In the genomic region with DNA sequence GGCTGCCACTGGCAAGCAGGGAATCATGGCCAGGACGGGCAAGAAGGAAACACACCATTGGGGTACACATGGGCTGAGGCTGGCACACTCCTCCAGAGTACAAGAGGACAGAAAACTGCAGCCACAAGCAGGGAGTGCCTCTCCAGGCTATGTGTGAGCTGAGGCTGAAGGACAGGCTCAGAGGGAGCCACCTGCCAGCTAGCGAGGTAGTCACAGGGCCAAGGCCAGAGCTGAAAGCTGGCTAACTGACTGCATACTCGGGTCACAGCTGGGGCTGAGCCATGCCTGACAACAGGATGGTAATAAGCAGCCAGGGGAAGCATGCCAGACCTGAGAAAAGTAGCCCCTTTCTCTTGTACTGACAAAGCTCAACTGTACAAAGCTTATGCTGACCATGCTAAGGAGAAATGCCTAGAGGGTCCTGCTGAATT, we compare ENCODE assay signal across 9 cellular contexts. TPM values are rescaled to one million over a fixed set of nuclear protein-coding genes. Genes with fewer than 3 reads are reported as not detected.
DNase-seq lines count a peak whose midpoint lies in the region; ATAC-seq and TF ChIP-seq lines count a peak whose summit lies in the region.
"Had no signal": no experiment of that assay in that cellular context is flagged by ENCODE, and none has a peak within 500 bp of the region (broad histone marks: within the 10 kb centered on the region; RNA-seq: fewer than 3 reads in every experiment).

No MANE protein-coding gene starts in this region.

- no peak overlapping the region for H3K4me2 ChIP-seq in MM.1S (ENCODE audit: low read depth, low read length)

- no peaks in the 10 kb centered on the region for H3K9me3 ChIP-seq in CD4-positive, alpha-beta T cell (ENCODE audit: control insufficient read depth, low read length)
- H3K9me3 ChIP-seq in MM.1S (replicated peaks; ENCODE audit: insufficient read depth, low read length) (no peaks in the 10 kb centered on the region), Caco-2 (no peaks in the 10 kb centered on the region)
- H3K9me3 ChIP-seq: ovary had no signal

- H3K27me3 Mint-ChIP-seq in CD4-positive, alpha-beta T cell: no peaks in the 10 kb centered on the region
- no peaks in the 10 kb centered on the region for H3K27me3 Mint-ChIP-seq in neural crest cell (ENCODE audit: low read depth)
- no peaks in the 10 kb centered on the region for H3K27me3 Mint-ChIP-seq in Caco-2 (ENCODE audit: insufficient read depth, unreplicated experiment)

- TF ChIP-seq CTCF in CD4-positive, alpha-beta T cell (IDR thresholded peaks at IDR 0.05): no peak
- TF ChIP-seq CTCF in MM.1S (IDR thresholded peaks at IDR 0.05; ENCODE audit: low read length): no peak
- TF ChIP-seq CTCF in neural crest cell (conservative IDR thresholded peaks at IDR 0.05): no peak
- TF ChIP-seq CTCF in Caco-2 (IDR thresholded peaks at IDR 0.05; ENCODE audit: insufficient read depth in 1 of 2, low read depth in 1 of 2, low read length in 1 of 2, severe bottlenecking in 1 of 2, unreplicated experiment in 1 of 2): no peak

- no peak overlapping the region for H3K4me3 ChIP-seq in MM.1S (ENCODE audit: low read length)
- no peak overlapping the region for H3K4me3 ChIP-seq in Caco-2 (ENCODE audit: low read depth, low read length)
- H3K4me3 ChIP-seq: ovary had no signal

- no peaks in the 10 kb centered on the region for H3K27me3 ChIP-seq in CD4-positive, alpha-beta T cell (ENCODE audit: control insufficient read depth, insufficient read depth, low read length)
- H3K27me3 ChIP-seq in MM.1S (replicated peaks; ENCODE audit: insufficient read depth, low read length): no peaks in the 10 kb centered on the region
- H3K27me3 ChIP-seq in Caco-2 (replicated peaks; ENCODE audit: control insufficient read depth, insufficient read depth, low read length): no peaks in the 10 kb centered on the region
- H3K27me3 ChIP-seq: ovary had no signal

- no peaks in the 10 kb centered on the region for H3K9me2 ChIP-seq in MM.1S (replicated peaks; ENCODE audit: insufficient read depth, low read length)

- no peak for DNase-seq in CD4-positive, alpha-beta T cell
- DNase-seq in MM.1S (peak; percentile 22), neural crest cell (ENCODE audit: low read depth, low spot score) (no peak), Caco-2 (no peak), HCEC 1CT (no peak), AML-193 (lab: John Stamatoyannopoulos, UW) (no peak)
- DNase-seq in activated naive CD4-positive, alpha-beta T cell (lab: John Stamatoyannopoulos, UW): no peak

- H3K9me3 Mint-ChIP-seq in CD4-positive, alpha-beta T cell: no peaks in the 10 kb centered on the region
- no peaks in the 10 kb centered on the region for H3K9me3 Mint-ChIP-seq in neural crest cell
- no peaks in the 10 kb centered on the region for H3K9me3 Mint-ChIP-seq in Caco-2 (ENCODE audit: unreplicated experiment)

- intact Hi-C loops in CD4-positive, alpha-beta T cell (cut with DNase I, micrococcal nuclease): loop anchor here (2.0 to 5.0 kb wide), 3 partner anchors 72 to 1277 kb away; partner anchors contain the start of gene ARHGAP12 (in 1 of the 2)
- intact Hi-C loops in Caco-2 (cut with micrococcal nuclease; ENCODE audit: unreplicated experiment): loop anchor here (2.0 kb wide), 2 partner anchors 41 to 203 kb away; no protein-coding TSS in a partner anchor

- no peaks in the 10 kb centered on the region; the same call in 1 of the 2 replicates for H3K36me3 ChIP-seq in MM.1S (replicated peaks; ENCODE audit: insufficient read depth, low read length)
- peaks cover 1% of the 10 kb centered on the region for H3K36me3 ChIP-seq in Caco-2 (ENCODE audit: control insufficient read depth, insufficient read depth, low read length)
- H3K36me3 ChIP-seq: ovary had no signal

- BruUV-seq in Caco-2 (replicated peaks; lab: Mats Ljungman, UMichigan): no TSS peak

- H3K4me3 Mint-ChIP-seq in CD4-positive, alpha-beta T cell: no peak overlapping the region
- H3K4me3 Mint-ChIP-seq in neural crest cell (peak overlapping the region; percentile 10), Caco-2 (ENCODE audit: unreplicated experiment) (no peak overlapping the region)

- H3K79me2 ChIP-seq in MM.1S (ENCODE audit: low read length): no peaks in the 10 kb centered on the region

- H4K20me1 ChIP-seq in MM.1S (ENCODE audit: insufficient read depth, low read length): no peaks in the 10 kb centered on the region

- H3K27ac Mint-ChIP-seq in CD4-positive, alpha-beta T cell: peak overlapping the region; percentile 58
- H3K27ac Mint-ChIP-seq in neural crest cell (ENCODE audit: unreplicated experiment) (peak overlapping the region; percentile 58), Caco-2 (ENCODE audit: unreplicated experiment) (no peak overlapping the region)

- H2AFZ ChIP-seq in MM.1S (ENCODE audit: low read length): no peak overlapping the region

- ATAC-seq in CD4-positive, alpha-beta T cell (ENCODE audit: poor library complexity): no peak
- peak; percentile 55 for ATAC-seq in esophagus mucosa

- peaks cover 8% of the 10 kb centered on the region; the same call in 1 of the 2 replicates for H3F3A ChIP-seq in MM.1S (ENCODE audit: insufficient read depth, low read length)

- no peak overlapping the region for H3K9ac ChIP-seq in MM.1S (ENCODE audit: low read length)

- H3K4me1 Mint-ChIP-seq in CD4-positive, alpha-beta T cell (ENCODE audit: low read depth): peaks cover 16% of the 10 kb centered on the region
- peaks cover 49% of the 10 kb centered on the region for H3K4me1 Mint-ChIP-seq in neural crest cell
- peaks cover 21% of the 10 kb centered on the region for H3K4me1 Mint-ChIP-seq in Caco-2 (ENCODE audit: low read depth, unreplicated experiment)

- POLR2A ChIA-PET in CD4-positive, alpha-beta T cell (lab: Charles Lee): interaction anchor here (0.6 to 3.7 kb wide), 4 partner anchors 71 to 921 kb away, joined by 3 to 18 read pairs (median 3); no protein-coding TSS in a partner anchor
- POLR2A ChIA-PET in Caco-2 (lab: Charles Lee): interaction anchor here (0.5 to 0.6 kb wide), 2 partner anchors 13 to 1655 kb away, joined by 4 to 9 read pairs; partner anchors contain the start of gene MTPAP

- H3K4me1 ChIP-seq in MM.1S (ENCODE audit: low read length) (peaks cover 15% of the 10 kb centered on the region), Caco-2 (no peaks in the 10 kb centered on the region; the same call in 1 of the 2 replicates)

- CTCF ChIA-PET in CD4-positive, alpha-beta T cell (lab: Charles Lee): interaction anchor here (0.8 to 1.1 kb wide), 3 partner anchors 9 to 142 kb away, joined by 3 to 6 read pairs (median 3); no protein-coding TSS in a partner anchor
- CTCF ChIA-PET in Caco-2 (lab: Charles Lee): interaction anchor here (0.6 to 2.5 kb wide), 2 partner anchors 55 to 142 kb away, joined by 4 to 15 read pairs; no protein-coding TSS in a partner anchor

- H3K36me3 Mint-ChIP-seq in CD4-positive, alpha-beta T cell (ENCODE audit: low read depth): peaks cover 18% of the 10 kb centered on the region
- peaks cover 10% of the 10 kb centered on the region for H3K36me3 Mint-ChIP-seq in neural crest cell (ENCODE audit: low read depth)
- H3K36me3 Mint-ChIP-seq in Caco-2 (ENCODE audit: insufficient read depth, unreplicated experiment): peaks cover 82% of the 10 kb centered on the region

- no peak overlapping the region for H3K27ac ChIP-seq in CD4-positive, alpha-beta T cell (ENCODE audit: low read depth, low read length)
- no peak overlapping the region for H3K27ac ChIP-seq in MM.1S (ENCODE audit: low read length)
- H3K27ac ChIP-seq: ovary had no signal

RNA-seq across cellular contexts. Expression of gene KIF5B, which starts 52.0 kb away (rescaled TPM):
- 10 to 100 TPM; 58.3 to 59.0 TPM for total RNA-seq in CD4-positive, alpha-beta T cell
- 52.0 TPM for total RNA-seq in esophagus mucosa
- total RNA-seq in neural crest cell: 94.9 and 95.4 TPM in 2 replicates
- total RNA-seq in Caco-2 (2022): 172 and 183 TPM in 2 replicates
